In genomic region chr5:22651355-22651754, GRCh38 we compare ENCODE assay signal across 24 cellular contexts.
DNase-seq lines count a peak whose midpoint lies in the region; ATAC-seq, FAIRE-seq and TF ChIP-seq lines count a peak whose summit lies in the region.
"Had no signal": no experiment of that assay in that cellular context is flagged by ENCODE, and none has a peak within 500 bp of the region (broad histone marks: within the 10 kb centered on the region; RNA-seq: fewer than 3 reads in every experiment).

No MANE protein-coding gene starts in this region.

- no peak overlapping the region for H3K4me3 ChIP-seq in right cardiac atrium (ENCODE audit: low read length)
- H3K4me3 ChIP-seq: BLaER1 treated with 17β-estradiol and CSF1 and Interleukin-3, amounts not matched to agents 10 nM and 100 nM; GM23248 had no signal

- peak; percentile 88 for FAIRE-seq in D721Med (lab: Jason Lieb, UNC)
- FAIRE-seq: G401.6, GM12892 had no signal

- no peak for ATAC-seq in right cardiac atrium
- ATAC-seq: SK-N-SH treated with all-trans-retinoic acid at 6 μM for 48 hours had no signal

- intact Hi-C loops in right cardiac atrium (cut with DNase I) = no loop called here

- no peak for TF ChIP-seq CTCF in D721Med (IDR thresholded peaks at IDR 0.05; ENCODE audit: insufficient read depth, missing control alignments)

- no peaks in the 10 kb centered on the region for H3K4me1 ChIP-seq in right cardiac atrium (ENCODE audit: control insufficient read depth, insufficient read depth, low read length)
- H3K4me1 ChIP-seq: BLaER1 treated with 17β-estradiol and CSF1 and Interleukin-3, amounts not matched to agents 10 nM and 100 nM; Caco-2 had no signal

- DNase-seq in D721Med (ENCODE audit: insufficient read length, low spot score) (no peak), DMS 273 treated with DMSO at 0.1 percent for 48 hours (lab: John Stamatoyannopoulos, UW) (peak; percentile 84), NCI-H226 (peak; percentile 9), SK-N-DZ (ENCODE audit: low spot score) (peak; percentile 25), middle frontal gyrus (ENCODE audit: extremely low spot score, low spot score) (no peak), right cardiac atrium (no peak), islet precursor cell (no peak)
- DNase-seq: ACHN; Caco-2; CD4-positive, alpha-beta memory T cell; GM23248; HCEC 1CT; IMR-90; MV-4-11; NCI-H1105 treated with DMSO at 0.1 percent for 48 hours; NCI-H1694; SIG-M5; T-helper 1 cell; T-helper 9 cell had no signal

- no peak overlapping the region for H3K27ac ChIP-seq in right cardiac atrium (ENCODE audit: low read length)
- H3K27ac ChIP-seq: BLaER1 treated with 17β-estradiol and CSF1 and Interleukin-3, amounts not matched to agents 10 nM and 100 nM; GM23248; KMS-11 had no signal

- H3K27me3 ChIP-seq in right cardiac atrium (ENCODE audit: control insufficient read depth, insufficient read depth) = no peaks in the 10 kb centered on the region
- H3K27me3 ChIP-seq: BLaER1 treated with 17β-estradiol and CSF1 and Interleukin-3, amounts not matched to agents 10 nM and 100 nM had no signal

- H3K9me3 ChIP-seq in right cardiac atrium (ENCODE audit: control insufficient read depth, low read length) = no peaks in the 10 kb centered on the region
- H3K9me3 ChIP-seq: BLaER1 treated with 17β-estradiol and CSF1 and Interleukin-3, amounts not matched to agents 10 nM and 100 nM; Caco-2 had no signal

Comparison
In these comparisons a context has a peak if more than half of its experiments do, and no peak if none do; other contexts are left out.
1. DNase-seq: peak in DMS 273 treated with DMSO at 0.1 percent for 48 hours (single experiment), NCI-H226 (single experiment) and SK-N-DZ (single experiment); none in D721Med (single experiment), middle frontal gyrus (single experiment), right cardiac atrium (0 of 3) and islet precursor cell (single experiment).